In genomic region chr14:61488417-61488816, GRCh38 we compare ENCODE assay signal across 21 cellular contexts.
DNase-seq lines count a peak whose midpoint lies in the region; ATAC-seq, FAIRE-seq and TF ChIP-seq lines count a peak whose summit lies in the region.
"Had no signal": no experiment of that assay in that cellular context is flagged by ENCODE, and none has a peak within 500 bp of the region (broad histone marks: within the 10 kb centered on the region; RNA-seq: fewer than 3 reads in every experiment).

No MANE protein-coding gene starts in this region.

- H3K4me1 Mint-ChIP-seq in CD4-positive, CD25-positive, alpha-beta regulatory T cell: peaks cover 6 to 40% (median 16%) of the 10 kb centered on the region in 4 donors
- H3K4me1 Mint-ChIP-seq in activated naive CD8-positive, alpha-beta T cell treated with anti-CD3 and anti-CD28 coated beads, Interleukin-2, amount 50 U/mL, for 24 hours: peaks cover 39% of the 10 kb centered on the region

- DNase-seq in A549 (ENCODE audit: low read depth in 1 of 2, low spot score in 1 of 2) (no peak), gastrocnemius medialis (no peak), 8988T (no peak), DMS53 (lab: John Stamatoyannopoulos, UW) (no peak)
- no peak for DNase-seq in CD4-positive, CD25-positive, alpha-beta regulatory T cell
- no peak for DNase-seq in activated naive CD8-positive, alpha-beta T cell treated with anti-CD3 and anti-CD28 coated beads, Interleukin-2, amount 50 U/mL, for 24 hours
- DNase-seq: activated CD8-positive, alpha-beta memory T cell treated with anti-CD3 and anti-CD28 coated beads, Interleukin-2, amount 10 ng/mL, durations not matched to agents 7 days and 5 days; activated naive CD4-positive, alpha-beta T cell treated with anti-CD3 and anti-CD28 coated beads, Interleukin-2, amount 50 U/mL, for 16 hours; CD4-positive, alpha-beta T cell; effector CD8-positive, alpha-beta T cell; HCEC 1CT; left colon; NCI-H1048; NCI-H187; NCI-H526 had no signal

- H3K27ac Mint-ChIP-seq in CD4-positive, CD25-positive, alpha-beta regulatory T cell: peak overlapping the region in 1 of 3 donors; percentile 71
- H3K27ac Mint-ChIP-seq in activated naive CD8-positive, alpha-beta T cell treated with anti-CD3 and anti-CD28 coated beads, Interleukin-2, amount 50 U/mL, for 24 hours: peak overlapping the region; percentile 68
- H3K27ac Mint-ChIP-seq: T-helper 1 cell treated with Interleukin-12 subunit alpha and Interleukin-12 subunit beta and Interleukin-4 antibody, amounts not matched to agents 30 μg/mL and 1 μg/mL, for 36 hours had no signal

- H3K27me3 Mint-ChIP-seq in CD4-positive, CD25-positive, alpha-beta regulatory T cell: no peaks in the 10 kb centered on the region
- H3K27me3 Mint-ChIP-seq in activated naive CD8-positive, alpha-beta T cell treated with anti-CD3 and anti-CD28 coated beads, Interleukin-2, amount 50 U/mL, for 24 hours: no peaks in the 10 kb centered on the region
- H3K27me3 Mint-ChIP-seq: activated CD8-positive, alpha-beta memory T cell treated with anti-CD3 and anti-CD28 coated beads, Interleukin-2, amount 10 ng/mL, durations not matched to agents 7 days and 5 days; CD4-positive, alpha-beta T cell had no signal

- H3K36me3 ChIP-seq in CD4-positive, CD25-positive, alpha-beta regulatory T cell (ENCODE audit: control insufficient read depth, insufficient read depth, low read length): peaks cover 93% of the 10 kb centered on the region
- H3K36me3 ChIP-seq in gastrocnemius medialis: no peaks in the 10 kb centered on the region
- H3K36me3 ChIP-seq: prostate gland, vagina had no signal

- POLR2A ChIA-PET in A549 (lab: Yijun Ruan, JAX): no interaction called here

- H3K4me3 ChIP-seq in A549: no peak overlapping the region
- no peak overlapping the region for H3K4me3 ChIP-seq in CD4-positive, CD25-positive, alpha-beta regulatory T cell (ENCODE audit: low read depth, low read length)
- H3K4me3 ChIP-seq in gastrocnemius medialis: no peak overlapping the region
- H3K4me3 ChIP-seq: prostate gland, suprapubic skin, vagina had no signal

- in situ Hi-C loops in gastrocnemius medialis (cut with MboI; ENCODE audit: low sequenced_read_pairs in 4 of 4): no loop called here

- CTCF ChIA-PET in A549 (lab: Yijun Ruan, JAX): interaction anchor here (1.3 to 2.1 kb wide), 6 partner anchors 9 to 349 kb away, joined by 3 to 8 read pairs (median 4); no protein-coding TSS in a partner anchor

- 95% methylated on average over 3 of the region's 3 CpGs for WGBS in A549 (ENCODE audit: missing lambda C conversion rate)

- TF ChIP-seq RAD21 in A549 (conservative IDR thresholded peaks at IDR 0.05 in 1 of 2, IDR thresholded peaks at IDR 0.05 in 1 of 2): no peak

- ATAC-seq in A549 (no peak), gastrocnemius medialis (no peak), GM21423 (IDR thresholded peaks at IDR 0.05; ENCODE audit: unreplicated experiment) (no peak)
- ATAC-seq in CD4-positive, CD25-positive, alpha-beta regulatory T cell (ENCODE audit: low read depth in 2 of 2): no peak
- ATAC-seq in activated naive CD8-positive, alpha-beta T cell treated with anti-CD3 and anti-CD28 coated beads, Interleukin-2, amount 50 U/mL, for 24 hours: no peak
- ATAC-seq: activated CD8-positive, alpha-beta memory T cell treated with anti-CD3 and anti-CD28 coated beads, Interleukin-2, amount 10 ng/mL, durations not matched to agents 7 days and 5 days; left colon had no signal

- peaks cover 63% of the 10 kb centered on the region for H3K4me1 ChIP-seq in A549
- no peaks in the 10 kb centered on the region for H3K4me1 ChIP-seq in CD4-positive, CD25-positive, alpha-beta regulatory T cell (ENCODE audit: control insufficient read depth, insufficient read depth, low read length, poor library complexity, severe bottlenecking)
- peaks cover 0 to 7% of the 10 kb centered on the region in 2 donors for H3K4me1 ChIP-seq in gastrocnemius medialis

- H3K36me3 Mint-ChIP-seq in CD4-positive, CD25-positive, alpha-beta regulatory T cell: peaks cover 41% of the 10 kb centered on the region
- peaks cover 63% of the 10 kb centered on the region for H3K36me3 Mint-ChIP-seq in activated naive CD8-positive, alpha-beta T cell treated with anti-CD3 and anti-CD28 coated beads, Interleukin-2, amount 50 U/mL, for 24 hours (ENCODE audit: low read depth)

- H3K27me3 ChIP-seq in CD4-positive, CD25-positive, alpha-beta regulatory T cell (ENCODE audit: control insufficient read depth, insufficient read depth, low read length): no peaks in the 10 kb centered on the region
- H3K27me3 ChIP-seq in gastrocnemius medialis: no peaks in the 10 kb centered on the region
- H3K27me3 ChIP-seq: suprapubic skin, vagina had no signal

- H3K9me3 ChIP-seq in A549 (no peaks in the 10 kb centered on the region), gastrocnemius medialis (no peaks in the 10 kb centered on the region)
- no peaks in the 10 kb centered on the region for H3K9me3 ChIP-seq in CD4-positive, CD25-positive, alpha-beta regulatory T cell (ENCODE audit: control insufficient read depth in 2 of 2, low read length in 2 of 2)
- H3K9me3 ChIP-seq: prostate gland, suprapubic skin, vagina had no signal

- FAIRE-seq in A549 (lab: Jason Lieb, UNC): no peak

- intact Hi-C loops in gastrocnemius medialis (cut with DNase I; ENCODE audit: low total_unique reads): no loop called here

- no peak for TF ChIP-seq EP300 in A549 (IDR thresholded peaks at IDR 0.05)

- H3K9me3 Mint-ChIP-seq in CD4-positive, CD25-positive, alpha-beta regulatory T cell: no peaks in the 10 kb centered on the region
- no peaks in the 10 kb centered on the region for H3K9me3 Mint-ChIP-seq in activated naive CD8-positive, alpha-beta T cell treated with anti-CD3 and anti-CD28 coated beads, Interleukin-2, amount 50 U/mL, for 24 hours
- H3K9me3 Mint-ChIP-seq: activated T-helper 1 cell treated with anti-CD3 and anti-CD28 coated beads, Interleukin-12 subunit alpha, Interleukin-12 subunit beta, Interleukin-2, Interleukin-4 antibody, amounts not matched to agents 30 ng/mL and 10 ng/mL and 1 ng/mL, durations not matched to agents 14 hours and 24 hours and 36 hours; CD4-positive, alpha-beta T cell; T-helper 1 cell treated with Interleukin-12 subunit alpha and Interleukin-12 subunit beta and Interleukin-4 antibody, amounts not matched to agents 30 μg/mL and 1 μg/mL, for 36 hours had no signal

- no peak for TF ChIP-seq POLR2A in A549 (IDR thresholded peaks at IDR 0.05; ENCODE audit: low read length)
- no peak for TF ChIP-seq POLR2A in gastrocnemius medialis (IDR thresholded peaks at IDR 0.05)

- peak overlapping the region; percentile 50 for H3K4me2 ChIP-seq in A549

- H3K4me3 Mint-ChIP-seq in CD4-positive, CD25-positive, alpha-beta regulatory T cell: no peak overlapping the region
- H3K4me3 Mint-ChIP-seq in activated naive CD8-positive, alpha-beta T cell treated with anti-CD3 and anti-CD28 coated beads, Interleukin-2, amount 50 U/mL, for 24 hours: no peak overlapping the region
- H3K4me3 Mint-ChIP-seq: activated CD8-positive, alpha-beta memory T cell treated with anti-CD3 and anti-CD28 coated beads, Interleukin-2, amount 10 ng/mL, durations not matched to agents 7 days and 5 days; activated T-helper 1 cell treated with anti-CD3 and anti-CD28 coated beads, Interleukin-12 subunit alpha, Interleukin-12 subunit beta, Interleukin-2, Interleukin-4 antibody, amounts not matched to agents 30 ng/mL and 10 ng/mL and 1 ng/mL, durations not matched to agents 14 hours and 24 hours and 36 hours; CD4-positive, alpha-beta T cell; T-helper 1 cell treated with Interleukin-12 subunit alpha and Interleukin-12 subunit beta and Interleukin-4 antibody, amounts not matched to agents 30 μg/mL and 1 μg/mL, for 36 hours had no signal

- TF ChIP-seq CTCF in A549 (IDR thresholded peaks at IDR 0.05) (no peak), gastrocnemius medialis (IDR thresholded peaks at IDR 0.05 in 4 of 5, conservative IDR thresholded peaks at IDR 0.05 in 1 of 5) (no peak)

- peak overlapping the region; percentile 78 to 87 for H3K27ac ChIP-seq in A549
- peak overlapping the region; percentile 52 for H3K27ac ChIP-seq in CD4-positive, CD25-positive, alpha-beta regulatory T cell (ENCODE audit: insufficient read depth, low read length, poor library complexity, severe bottlenecking)
- H3K27ac ChIP-seq in gastrocnemius medialis: peak overlapping the region in 3 of 4 donors; percentile 28 to 39 (median 37)
- H3K27ac ChIP-seq: prostate gland, suprapubic skin, vagina had no signal

TF ChIP-seq in A549, 52 proteins besides CTCF, POLR2A, EP300 and RAD21 (continues in another document):
- TF ChIP-seq USF2 (IDR thresholded peaks at IDR 0.05) (no peak), FOSL2 (IDR thresholded peaks at IDR 0.05) (no peak), FOSL2 (CRISPR knock-in tag; IDR thresholded peaks at IDR 0.05) (no peak), MAFK (IDR thresholded peaks at IDR 0.05; ENCODE audit: partially characterized antibody) (no peak), ZFP36 (IDR thresholded peaks at IDR 0.05; ENCODE audit: borderline replicate concordance, partially characterized antibody) (no peak), KDM1A (IDR thresholded peaks at IDR 0.05; ENCODE audit: low read depth) (0 out of 2 replicates have a peak, but pooled peaks have one; percentile 60), ATOH8 (CRISPR knock-in tag; IDR thresholded peaks at IDR 0.05; ENCODE audit: low read depth) (no peak), RARB (CRISPR knock-in tag; IDR thresholded peaks at IDR 0.05) (no peak), CEBPB (IDR thresholded peaks at IDR 0.05) (no peak), HES2 (IDR thresholded peaks at IDR 0.05) (no peak), NFE2L2 (conservative IDR thresholded peaks at IDR 0.05; ENCODE audit: low read length) (no peak), CHD4 (IDR thresholded peaks at IDR 0.05; ENCODE audit: borderline replicate concordance) (no peak), ZSCAN20 (CRISPR knock-in tag; IDR thresholded peaks at IDR 0.05) (no peak), NR3C1 (IDR thresholded peaks at IDR 0.05) (no peak)
